In genomic region chr3:151087648-151088047, GRCh38 we compare ENCODE assay signal across 8 cellular contexts. TPM values are rescaled to one million over a fixed set of nuclear protein-coding genes. Genes with fewer than 3 reads are reported as not detected.
A peak's percentile ranks its signal among the peaks of the same experiment; 100 is the strongest.
DNase-seq lines count a peak whose midpoint lies in the region; ATAC-seq and TF ChIP-seq lines count a peak whose summit lies in the region.

No MANE protein-coding gene starts in this region.

- no peak overlapping the region for H2BK120ac ChIP-seq in trophoblast cell (ENCODE audit: insufficient read depth, low read length, poor library complexity)

- no peak overlapping the region for H2BK12ac ChIP-seq in trophoblast cell (ENCODE audit: low read length)

- H3K23ac ChIP-seq in trophoblast cell (ENCODE audit: low read length), result no peak overlapping the region

- H2AFZ ChIP-seq in trophoblast cell (ENCODE audit: insufficient read depth, low read length, poor library complexity), result no peak overlapping the region

- peak overlapping the region; percentile 82 for H3K4me2 ChIP-seq in trophoblast cell (ENCODE audit: low read length)

- no peak overlapping the region for H3K14ac ChIP-seq in trophoblast cell (ENCODE audit: low read length)

- H3K4me3 ChIP-seq in ectodermal cell (ENCODE audit: insufficient read depth, low read depth, low read length) (peak overlapping the region; percentile 88), trophoblast cell (ENCODE audit: low read depth, low read length) (no peak overlapping the region), right lobe of liver (no peak overlapping the region)

- TF ChIP-seq CTCF in right lobe of liver (IDR thresholded peaks at IDR 0.05), result no peak

- H3K9me3 ChIP-seq in ectodermal cell (ENCODE audit: control insufficient read depth, low read length) (no peaks in the 10 kb centered on the region), trophoblast cell (ENCODE audit: insufficient read depth, low read depth, low read length) (no peaks in the 10 kb centered on the region), right lobe of liver (no peaks in the 10 kb centered on the region)

- no peaks in the 10 kb centered on the region for H3K9me3 Mint-ChIP-seq in activated CD4-positive, alpha-beta T cell treated with anti-CD3 and anti-CD28 coated beads, Interleukin-2, amount 10 ng/mL, durations not matched to agents 24 days and 14 days

- H4K8ac ChIP-seq in trophoblast cell (ENCODE audit: low read depth, low read length), result no peak overlapping the region

- no peak overlapping the region for H4K91ac ChIP-seq in trophoblast cell (ENCODE audit: low read depth, low read length)

- H3K18ac ChIP-seq in trophoblast cell (ENCODE audit: low read length), result no peak overlapping the region

- H3K79me2 ChIP-seq in trophoblast cell (ENCODE audit: control insufficient read depth, insufficient read depth, low read length, poor library complexity), result peaks cover 29% of the 10 kb centered on the region

- H3K79me1 ChIP-seq in trophoblast cell (ENCODE audit: low read length), result peaks cover 24% of the 10 kb centered on the region

- intact Hi-C loops in activated CD4-positive, alpha-beta T cell treated with anti-CD3 and anti-CD28 coated beads, Interleukin-2, amount 10 ng/mL, durations not matched to agents 24 days and 14 days (cut with micrococcal nuclease), result loop anchor here (5.0 to 10.0 kb wide), 7 partner anchors 120 to 1275 kb away; partner anchors contain the start of genes ERICH6 and RNF13
- intact Hi-C loops in right lobe of liver (cut with DNase I), result no loop called here

- H3K4me1 ChIP-seq in ectodermal cell (ENCODE audit: control insufficient read depth, insufficient read depth, low read length), result peaks cover 9% of the 10 kb centered on the region
- peaks cover 17 to 23% of the 10 kb centered on the region in 2 experiments for H3K4me1 ChIP-seq in trophoblast cell (ENCODE audit: control insufficient read depth in 1 of 2, insufficient read depth in 2 of 2, low read length in 2 of 2)
- H3K4me1 ChIP-seq in right lobe of liver, result peaks cover 0 to 17% (median 0%) of the 10 kb centered on the region in 4 donors

- DNase-seq in activated CD4-positive, alpha-beta T cell treated with anti-CD3 and anti-CD28 coated beads, Interleukin-2, amount 10 ng/mL, durations not matched to agents 24 days and 14 days, result no peak
- DNase-seq in activated CD4-positive, alpha-beta T cell treated with anti-CD3 and anti-CD28 coated beads, Interleukin-2, amount 50 U/mL, for 48 hours, result no peak
- peak; percentile 52 for DNase-seq in NCI-H2081 treated with DMSO at 0.1 percent for 48 hours (lab: John Stamatoyannopoulos, UW)
- no peak for DNase-seq in trophoblast cell
- DNase-seq in DMS53 (lab: John Stamatoyannopoulos, UW), result no peak
- DNase-seq in RPMI8226, result no peak
- DNase-seq in right lobe of liver, result no peak

- H3K9ac ChIP-seq in trophoblast cell (ENCODE audit: low read length), result no peak overlapping the region

- ATAC-seq in right lobe of liver, result no peak

- WGBS in ectodermal cell, 2 experiments, result 25 to 27% methylated on average over 2 of the region's 2 CpGs
- WGBS in trophoblast cell (ENCODE audit: extremely low coverage, insufficient coverage, insufficient read length), result no CpG with 5 or more reads among the region's 2 CpGs
- 84% methylated on average over 2 of the region's 2 CpGs for WGBS in right lobe of liver (ENCODE audit: insufficient coverage, low coverage, low lambda C conversion rate, missing lambda C conversion rate)

- H3K36me3 Mint-ChIP-seq in activated CD4-positive, alpha-beta T cell treated with anti-CD3 and anti-CD28 coated beads, Interleukin-2, amount 10 ng/mL, durations not matched to agents 24 days and 14 days (ENCODE audit: low read depth), result no peaks in the 10 kb centered on the region

- H3K27me3 Mint-ChIP-seq in activated CD4-positive, alpha-beta T cell treated with anti-CD3 and anti-CD28 coated beads, Interleukin-2, amount 10 ng/mL, durations not matched to agents 24 days and 14 days, result peaks cover 50% of the 10 kb centered on the region

- peaks cover 8% of the 10 kb centered on the region for H3K4me1 Mint-ChIP-seq in activated CD4-positive, alpha-beta T cell treated with anti-CD3 and anti-CD28 coated beads, Interleukin-2, amount 10 ng/mL, durations not matched to agents 24 days and 14 days

- H3K4me3 Mint-ChIP-seq in activated CD4-positive, alpha-beta T cell treated with anti-CD3 and anti-CD28 coated beads, Interleukin-2, amount 10 ng/mL, durations not matched to agents 24 days and 14 days, result peak overlapping the region; percentile 80

- H3K36me3 ChIP-seq in ectodermal cell (ENCODE audit: control insufficient read depth, insufficient read depth, low read length) (no peaks in the 10 kb centered on the region), trophoblast cell (ENCODE audit: control insufficient read depth in 1 of 2, insufficient read depth in 2 of 2, low read length in 2 of 2) (no peaks in the 10 kb centered on the region), right lobe of liver (no peaks in the 10 kb centered on the region)

- peaks cover 17% of the 10 kb centered on the region for H3K27me3 ChIP-seq in ectodermal cell (ENCODE audit: control insufficient read depth, insufficient read depth, low read length, poor library complexity, severe bottlenecking)
- no peaks in the 10 kb centered on the region for H3K27me3 ChIP-seq in trophoblast cell (ENCODE audit: insufficient read depth, low read length)
- H3K27me3 ChIP-seq in right lobe of liver, result no peaks in the 10 kb centered on the region

- no peak overlapping the region for H2AK5ac ChIP-seq in trophoblast cell (ENCODE audit: low read length)

- H3K27ac Mint-ChIP-seq in activated CD4-positive, alpha-beta T cell treated with anti-CD3 and anti-CD28 coated beads, Interleukin-2, amount 10 ng/mL, durations not matched to agents 24 days and 14 days, result no peak overlapping the region

- H3K27ac ChIP-seq in ectodermal cell (ENCODE audit: insufficient read depth, low read depth, low read length, poor library complexity, severe bottlenecking) (no peak overlapping the region), trophoblast cell (ENCODE audit: low read depth, low read length) (no peak overlapping the region), right lobe of liver (no peak overlapping the region)

- no peak for TF ChIP-seq POLR2A in right lobe of liver (IDR thresholded peaks at IDR 0.05)

- H4K12ac ChIP-seq in trophoblast cell (ENCODE audit: low read depth, low read length), result no peak overlapping the region

- no peak overlapping the region for H2BK5ac ChIP-seq in trophoblast cell (ENCODE audit: low read depth, low read length, poor library complexity)

- H3K4ac ChIP-seq in trophoblast cell (ENCODE audit: low read depth, low read length), result peak overlapping the region; percentile 51

RNA-seq across cellular contexts. Expression of gene MED12L, which starts 2.2 kb away (rescaled TPM):
- total RNA-seq in activated CD4-positive, alpha-beta T cell treated with anti-CD3 and anti-CD28 coated beads, Interleukin-2, amount 10 ng/mL, durations not matched to agents 24 days and 14 days, result 2.5 and 4.9 TPM in 2 replicates
- polyA plus RNA-seq in ectodermal cell (2013, experiment 1 of 4), result 10.7 TPM
- 8.4 TPM for polyA plus RNA-seq in ectodermal cell (2013, experiment 2 of 4)
- 8.2 TPM for polyA plus RNA-seq in ectodermal cell (2013, experiment 3 of 4)
- polyA plus RNA-seq in ectodermal cell (2013, experiment 4 of 4), result 10.6 TPM
- 45.5 and 47.4 TPM in 2 replicates for polyA plus RNA-seq in trophoblast cell (2013)
- under 1 TPM; 0.04 to 0.64 (median 0.40) TPM for total RNA-seq in right lobe of liver
